In the genomic region with DNA sequence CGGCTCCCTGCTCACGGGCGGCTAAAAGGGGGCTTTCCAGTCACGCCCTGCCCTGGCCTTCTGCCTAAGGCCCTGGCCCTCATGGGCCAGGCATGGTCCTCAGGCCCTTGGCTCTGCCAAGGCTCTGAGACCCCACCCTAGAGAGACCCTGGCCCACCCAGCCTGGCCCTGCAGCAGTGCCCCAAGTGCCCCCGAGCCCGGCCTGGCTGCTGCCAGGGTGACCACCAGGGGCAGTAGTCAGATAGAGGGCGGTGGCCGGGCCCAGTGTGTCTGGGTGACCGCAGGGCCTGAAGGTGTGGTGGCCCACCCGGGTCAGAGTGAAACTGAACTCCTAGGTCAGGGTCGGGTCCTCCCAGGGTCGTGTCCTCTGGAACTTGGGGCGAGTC, we compare ENCODE assay signal across 1 cellular context.
TF ChIP-seq lines count a peak whose summit lies in the region.

No MANE protein-coding gene starts in this region.

TF ChIP-seq in H1, 55 proteins besides CTCF, POLR2A, EP300 and RAD21:
- TF ChIP-seq RBBP5 (IDR thresholded peaks at IDR 0.05; ENCODE audit: borderline replicate concordance, low read depth, low read length) = no peak
